13 cellular contexts compared by ENCODE assay signal in the genomic region with DNA sequence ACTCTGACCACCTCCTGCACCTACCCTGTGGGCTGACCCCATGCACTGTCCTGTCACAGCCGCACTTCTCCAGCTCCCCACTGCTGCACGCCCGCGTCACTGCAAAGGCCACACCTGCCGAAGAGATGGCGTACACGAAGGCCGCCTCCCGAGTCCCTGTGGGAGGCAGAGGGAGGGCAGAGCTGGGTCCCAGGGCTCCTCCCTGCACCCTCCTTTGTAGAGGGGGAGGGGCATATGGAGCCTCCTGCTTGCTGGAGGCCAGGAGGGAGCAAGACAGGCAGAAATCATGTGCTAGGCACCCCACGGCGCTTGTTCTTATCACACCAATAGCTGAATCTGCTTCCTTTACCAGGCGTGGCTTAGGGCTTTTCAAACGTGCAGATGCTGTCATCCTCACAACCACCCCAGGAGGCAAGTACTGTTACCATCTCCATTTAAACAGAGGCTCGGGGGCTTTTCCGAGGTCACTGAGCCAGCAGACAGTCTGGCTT. TPM values are rescaled to one million over a fixed set of nuclear protein-coding genes. Genes with fewer than 3 reads are reported as not detected.
A peak's percentile ranks its signal among the peaks of the same experiment; 100 is the strongest.
DNase-seq lines count a peak whose midpoint lies in the region; ATAC-seq and TF ChIP-seq lines count a peak whose summit lies in the region.
"Had no signal": no experiment of that assay in that cellular context is flagged by ENCODE, and none has a peak within 500 bp of the region (broad histone marks: within the 10 kb centered on the region; RNA-seq: fewer than 3 reads in every experiment).

No MANE protein-coding gene starts in this region.

- no peaks in the 10 kb centered on the region for H3K9me3 Mint-ChIP-seq in endodermal cell

- H3K9me3 ChIP-seq in endodermal cell (ENCODE audit: control insufficient read depth, low read length): no peaks in the 10 kb centered on the region
- H3K9me3 ChIP-seq: Caco-2 had no signal

- TF ChIP-seq CTCF in endodermal cell (conservative IDR thresholded peaks at IDR 0.05): no peak

- peaks cover 9% of the 10 kb centered on the region for H3K4me1 ChIP-seq in endodermal cell (ENCODE audit: control insufficient read depth, insufficient read depth, low read length)

- H3K27ac Mint-ChIP-seq in endodermal cell: no peak overlapping the region

- no peak overlapping the region for H3K4me3 ChIP-seq in endodermal cell (ENCODE audit: low read length)
- H3K4me3 ChIP-seq: PC-9 had no signal

- 61 to 68% methylated on average over 9 to 15 of the region's 15 CpGs for WGBS in endodermal cell (ENCODE audit: insufficient coverage in 1 of 2, insufficient read length in 1 of 2), 2 experiments

- H3K9ac ChIP-seq in endodermal cell (ENCODE audit: extremely low read depth, low read length, poor library complexity, severe bottlenecking): no peak overlapping the region

- peaks cover 42% of the 10 kb centered on the region for H3K36me3 ChIP-seq in endodermal cell (ENCODE audit: control insufficient read depth, insufficient read depth, low read length)

- DNase-seq in NCI-H1436 (lab: John Stamatoyannopoulos, UW) (peak; percentile 71), NCI-H1436 treated with DMSO at 0.1 percent for 48 hours (lab: John Stamatoyannopoulos, UW) (no peak), NCI-H510A (lab: John Stamatoyannopoulos, UW) (peak; percentile 75), endodermal cell (peak; percentile 92), retina (peak; percentile 74), HCEC 1CT (no peak)
- DNase-seq: activated CD8-positive, alpha-beta memory T cell treated with anti-CD3 and anti-CD28 coated beads for 24 hours; activated effector memory CD4-positive, alpha-beta T cell treated with Interleukin-2 at 50 U/mL for 16 hours; left cardiac atrium; PC-9 had no signal

- peaks cover 25% of the 10 kb centered on the region for H3K4me1 Mint-ChIP-seq in endodermal cell

- no peak for ATAC-seq in HG03442 (IDR thresholded peaks at IDR 0.05; ENCODE audit: unreplicated experiment)
- ATAC-seq in HG02970 (IDR thresholded peaks at IDR 0.05; ENCODE audit: low FRiP score, unreplicated experiment): no peak
- ATAC-seq: left cardiac atrium had no signal

- H3K4me3 Mint-ChIP-seq in endodermal cell: no peak overlapping the region

- peaks cover 6% of the 10 kb centered on the region for H3K36me3 Mint-ChIP-seq in endodermal cell (ENCODE audit: low read depth)

- H3K27ac ChIP-seq in endodermal cell (ENCODE audit: low read depth, low read length): peak overlapping the region; percentile 33
- H3K27ac ChIP-seq: PC-9 had no signal

- H3K27me3 Mint-ChIP-seq in endodermal cell (ENCODE audit: insufficient read depth): no peaks in the 10 kb centered on the region

- no peaks in the 10 kb centered on the region for H3K27me3 ChIP-seq in endodermal cell (ENCODE audit: control insufficient read depth, insufficient read depth, low read length, poor library complexity, severe bottlenecking)

RNA-seq across cellular contexts. Expression of a gene that starts 21.4 kb away (rescaled TPM):
- total RNA-seq in endodermal cell: under 1 TPM in 1 of 2 donors, not detected in 1; 0.44 TPM
- polyA plus RNA-seq in endodermal cell (2013, experiment 1 of 2): 9.7 TPM
- 8.9 TPM for polyA plus RNA-seq in endodermal cell (2013, experiment 2 of 2)

Comparison
In these comparisons a context has a peak if more than half of its experiments do, and no peak if none do; other contexts are left out.
1. DNase-seq: peak in NCI-H1436 (single experiment), NCI-H510A (single experiment), endodermal cell (single experiment) and retina (single experiment); none in NCI-H1436 treated with DMSO at 0.1 percent for 48 hours (single experiment) and HCEC 1CT (single experiment).